Comparison of ENCODE assay signal across 11 cellular contexts in genomic region chr20:54044156-54044555, GRCh38. TPM values are rescaled to one million over a fixed set of nuclear protein-coding genes. Genes with fewer than 3 reads are reported as not detected.
A peak's percentile ranks its signal among the peaks of the same experiment; 100 is the strongest.
DNase-seq lines count a peak whose midpoint lies in the region; ATAC-seq and TF ChIP-seq lines count a peak whose summit lies in the region.
"Had no signal": no experiment of that assay in that cellular context is flagged by ENCODE, and none has a peak within 500 bp of the region (broad histone marks: within the 10 kb centered on the region; RNA-seq: fewer than 3 reads in every experiment).

No MANE protein-coding gene starts in this region.

- TF ChIP-seq CTCF in brain microvascular endothelial cell (IDR thresholded peaks at IDR 0.05; ENCODE audit: low read depth, low read length, missing control alignments): no peak

- H3K27ac ChIP-seq in brain microvascular endothelial cell: no peak overlapping the region
- no peak overlapping the region for H3K27ac ChIP-seq in effector memory CD4-positive, alpha-beta T cell (ENCODE audit: insufficient read depth, low read length, poor library complexity, severe bottlenecking)

- H3K36me3 Mint-ChIP-seq in activated T-cell treated with anti-CD3 and anti-CD28 coated beads, Interleukin-2, amount 50 U/mL, for 4 hours (ENCODE audit: insufficient read depth): no peaks in the 10 kb centered on the region
- H3K36me3 Mint-ChIP-seq: activated naive CD8-positive, alpha-beta T cell; CD4-positive, CD25-positive, alpha-beta regulatory T cell had no signal

- H3K4me1 ChIP-seq in effector memory CD4-positive, alpha-beta T cell (ENCODE audit: control insufficient read depth, insufficient read depth, low read length, poor library complexity, severe bottlenecking): no peaks in the 10 kb centered on the region

- in situ Hi-C loops in brain microvascular endothelial cell (cut with HindIII; ENCODE audit: low pct_ligation_motif_present, low sequenced_read_pairs): no loop called here

- H3K9me3 ChIP-seq in effector memory CD4-positive, alpha-beta T cell (ENCODE audit: control insufficient read depth, low read length): no peaks in the 10 kb centered on the region

- peaks cover 11% of the 10 kb centered on the region for H3K27me3 Mint-ChIP-seq in activated T-cell treated with anti-CD3 and anti-CD28 coated beads, Interleukin-2, amount 50 U/mL, for 4 hours (ENCODE audit: low read depth)
- peaks cover 7% of the 10 kb centered on the region for H3K27me3 Mint-ChIP-seq in stimulated activated naive CD8-positive, alpha-beta T cell treated with anti-CD3 and anti-CD28 coated beads, Interleukin-15, amount 100 ng/mL, for 72 hours

- H3K27ac Mint-ChIP-seq in stimulated activated naive CD8-positive, alpha-beta T cell treated with anti-CD3 and anti-CD28 coated beads, Interleukin-15, amount 100 ng/mL, for 72 hours: peak overlapping the region; percentile 8 to 24
- H3K27ac Mint-ChIP-seq: activated naive CD8-positive, alpha-beta T cell had no signal

- intact Hi-C loops in left colon (cut with DNase I, micrococcal nuclease): no loop called here

- no peak overlapping the region for H3K4me3 Mint-ChIP-seq in activated T-cell treated with anti-CD3 and anti-CD28 coated beads, Interleukin-2, amount 50 U/mL, for 4 hours
- H3K4me3 Mint-ChIP-seq in stimulated activated naive CD8-positive, alpha-beta T cell treated with anti-CD3 and anti-CD28 coated beads, Interleukin-15, amount 100 ng/mL, for 72 hours: no peak overlapping the region
- H3K4me3 Mint-ChIP-seq: activated naive CD8-positive, alpha-beta T cell had no signal

- no peaks in the 10 kb centered on the region for H3K27me3 ChIP-seq in brain microvascular endothelial cell (replicated peaks)
- no peaks in the 10 kb centered on the region for H3K27me3 ChIP-seq in effector memory CD4-positive, alpha-beta T cell (replicated peaks; ENCODE audit: control insufficient read depth, insufficient read depth, low read length, poor library complexity, severe bottlenecking)

- H3K36me3 ChIP-seq in brain microvascular endothelial cell (replicated peaks): no peaks in the 10 kb centered on the region
- no peaks in the 10 kb centered on the region for H3K36me3 ChIP-seq in effector memory CD4-positive, alpha-beta T cell (ENCODE audit: control insufficient read depth, insufficient read depth, low read length)

- H3K9me3 Mint-ChIP-seq in activated T-cell treated with anti-CD3 and anti-CD28 coated beads, Interleukin-2, amount 50 U/mL, for 4 hours: peaks cover 4% of the 10 kb centered on the region
- H3K9me3 Mint-ChIP-seq in stimulated activated naive CD8-positive, alpha-beta T cell treated with anti-CD3 and anti-CD28 coated beads, Interleukin-15, amount 100 ng/mL, for 72 hours: peaks cover 0 to 7% of the 10 kb centered on the region in 2 donors

- H3K4me1 Mint-ChIP-seq in activated T-cell treated with anti-CD3 and anti-CD28 coated beads, Interleukin-2, amount 50 U/mL, for 4 hours (ENCODE audit: low read depth): peaks cover 7% of the 10 kb centered on the region
- H3K4me1 Mint-ChIP-seq in stimulated activated naive CD8-positive, alpha-beta T cell treated with anti-CD3 and anti-CD28 coated beads, Interleukin-15, amount 100 ng/mL, for 72 hours: peaks cover 22% of the 10 kb centered on the region

- no peak overlapping the region for H3K4me3 ChIP-seq in brain microvascular endothelial cell (ENCODE audit: low read depth, low read length)
- H3K4me3 ChIP-seq in effector memory CD4-positive, alpha-beta T cell (ENCODE audit: insufficient read depth, low read depth, low read length, poor library complexity, severe bottlenecking): no peak overlapping the region

- peak; percentile 50 to 69 for ATAC-seq in activated T-cell treated with anti-CD3 and anti-CD28 coated beads, Interleukin-2, amount 50 U/mL, for 4 hours
- ATAC-seq in HG03558 (IDR thresholded peaks at IDR 0.05; ENCODE audit: extremely low read depth, unreplicated experiment) (peak; percentile 53), left colon (no peak)
- ATAC-seq in stimulated activated naive CD8-positive, alpha-beta T cell treated with anti-CD3 and anti-CD28 coated beads, Interleukin-15, amount 100 ng/mL, for 72 hours: peak; percentile 91

- DNase-seq in activated T-cell treated with anti-CD3 and anti-CD28 coated beads, Interleukin-2, amount 50 U/mL, for 4 hours: no peak
- no peak for DNase-seq in activated T-cell treated with anti-CD3 and anti-CD28 coated beads, Interleukin-2, amount 50 U/mL, for 48 hours
- DNase-seq in brain microvascular endothelial cell (peak; percentile 36), left colon (no peak), NCI-H2227 (lab: John Stamatoyannopoulos, UW; ENCODE audit: unreplicated experiment) (no peak)
- peak in 1 of 2 donors; percentile 18 for DNase-seq in stimulated activated naive CD8-positive, alpha-beta T cell treated with anti-CD3 and anti-CD28 coated beads, Interleukin-15, amount 100 ng/mL, for 72 hours
- DNase-seq in effector memory CD4-positive, alpha-beta T cell: no peak
- DNase-seq: NCI-H748 treated with DMSO at 0.1 percent for 48 hours had no signal

RNA-seq across cellular contexts. Expression of gene BCAS1, which starts 26.2 kb away (rescaled TPM):
- under 1 TPM in 1 of 3 donors, not detected in 2; 0.40 TPM for total RNA-seq in activated T-cell treated with anti-CD3 and anti-CD28 coated beads, Interleukin-2, amount 50 U/mL, for 4 hours
- total RNA-seq in left colon: 100 to 1,000 TPM; 149 to 152 TPM

Comparison
In these comparisons a context has a peak if more than half of its experiments do, and no peak if none do; other contexts are left out.
1. RNA of gene BCAS1, which starts 26.2 kb away (total RNA-seq): 149 to 152 TPM in left colon; 0.40 TPM in activated T-cell treated with anti-CD3 and anti-CD28 coated beads, Interleukin-2, amount 50 U/mL, for 4 hours; every median in the first group is over 100 times any median in the second.